ENCODE assay signal across 14 cellular contexts in the genomic region with DNA sequence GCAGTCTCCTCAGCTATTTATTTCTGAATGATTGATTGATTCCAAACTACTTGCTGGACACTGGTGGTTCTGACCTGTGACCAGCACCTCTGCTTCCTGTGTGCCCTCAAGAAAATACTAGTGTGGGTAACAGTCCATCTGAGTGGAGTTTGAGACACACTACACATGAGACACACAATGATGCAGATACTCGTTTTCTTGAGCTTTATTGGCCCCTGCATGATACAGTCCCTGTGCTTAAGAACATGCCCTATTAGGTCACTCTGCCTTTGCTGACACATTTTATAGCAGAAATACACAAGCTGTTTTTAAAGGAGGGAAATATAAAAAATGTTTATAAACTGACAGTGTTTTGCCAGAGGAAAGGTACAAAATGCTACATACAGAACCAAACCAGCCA.
DNase-seq lines count a peak whose midpoint lies in the region; ATAC-seq, FAIRE-seq and TF ChIP-seq lines count a peak whose summit lies in the region.
"Had no signal": no experiment of that assay in that cellular context is flagged by ENCODE, and none has a peak within 500 bp of the region (broad histone marks: within the 10 kb centered on the region; RNA-seq: fewer than 3 reads in every experiment).

No MANE protein-coding gene starts in this region.

- H3K9me3 ChIP-seq in right atrium auricular region, result no peaks in the 10 kb centered on the region
- no peaks in the 10 kb centered on the region for H3K9me3 ChIP-seq in GM12878 (replicated peaks; ENCODE audit: control insufficient read depth, insufficient read depth, low read length)
- no peaks in the 10 kb centered on the region for H3K9me3 ChIP-seq in mesodermal cell (ENCODE audit: control insufficient read depth, low read length)
- no peaks in the 10 kb centered on the region for H3K9me3 ChIP-seq in uterus
- no peaks in the 10 kb centered on the region for H3K9me3 ChIP-seq in pancreas

- H3K27ac ChIP-seq in right atrium auricular region, result peak overlapping the region; percentile 34 to 43
- H3K27ac ChIP-seq in GM12878 (ENCODE audit: control insufficient read depth, insufficient read depth), result no peak overlapping the region
- H3K27ac ChIP-seq in mesodermal cell (ENCODE audit: low read depth, low read length, severe bottlenecking), result peak overlapping the region; percentile 73
- H3K27ac ChIP-seq in uterus, result peak overlapping the region; percentile 79 to 80
- no peak overlapping the region for H3K27ac ChIP-seq in pancreas

- CTCF ChIA-PET in GM12878 (lab: Yijun Ruan, JAX), result interaction anchor here (0.6 to 2.7 kb wide), 5 partner anchors 203 to 594 kb away, joined by 3 to 14 read pairs (median 3); no protein-coding TSS in a partner anchor

- H3K4me1 ChIP-seq in right atrium auricular region (peaks cover 0 to 60% of the 10 kb centered on the region in 2 donors), GM12878 (ENCODE audit: control insufficient read depth, insufficient read depth, low read length) (peaks cover 6% of the 10 kb centered on the region), mesodermal cell (ENCODE audit: control insufficient read depth, insufficient read depth, low read length, poor library complexity, severe bottlenecking) (peaks cover 26% of the 10 kb centered on the region), uterus (peaks cover 14 to 15% of the 10 kb centered on the region in 2 donors), pancreas (no peaks in the 10 kb centered on the region)

- in situ Hi-C loops in GM12878 (cut with MboI) (no loop called here), G401 (cut with HindIII; ENCODE audit: low sequenced_read_pairs) (no loop called here)

- ATAC-seq in left cardiac atrium (no peak), GM12878 (no peak), pancreas (no peak)
- ATAC-seq: HCT116 had no signal

- intact Hi-C loops in left cardiac atrium (cut with DNase I), result loop anchor here in 1 of 2 donors (10.0 kb wide), 1 partner anchor 395 kb away; no protein-coding TSS in a partner anchor
- intact Hi-C loops in GM12878 (cut with micrococcal nuclease; ENCODE audit: unreplicated experiment), result no loop called here
- intact Hi-C loops in uterus (cut with DNase I; ENCODE audit: low total_unique reads), result no loop called here
- intact Hi-C loops in pancreas (cut with DNase I), result no loop called here

- H3K4me3 ChIP-seq in right atrium auricular region, result no peak overlapping the region
- H3K4me3 ChIP-seq in GM12878, result no peak overlapping the region
- no peak overlapping the region for H3K4me3 ChIP-seq in mesodermal cell (ENCODE audit: extremely low read depth, insufficient read depth, low read length, poor library complexity, severe bottlenecking)
- H3K4me3 ChIP-seq in uterus, result no peak overlapping the region
- H3K4me3 ChIP-seq in pancreas, result no peak overlapping the region

- no TSS peak for BruUV-seq in GM12878 (replicated peaks; lab: Mats Ljungman, UMichigan)

- POLR2A ChIA-PET in GM12878 (lab: Charles Lee), result interaction anchor here (0.6 kb wide), 1 partner anchor 65 kb away, joined by 5 read pairs; no protein-coding TSS in a partner anchor

- no peak for FAIRE-seq in GM12878 (lab: Jason Lieb, UNC)
- FAIRE-seq in pancreas (lab: Jason Lieb, UNC), result no peak

- H2AFZ ChIP-seq in GM12878 (ENCODE audit: control insufficient read depth, low read depth, low read length), result no peak overlapping the region

- TF ChIP-seq POLR2A in GM12878 (IDR thresholded peaks at IDR 0.05; ENCODE audit: low read depth, low read length), result 0 out of 2 replicates have a peak, but pooled peaks have one; percentile 1
- no peak for TF ChIP-seq POLR2A in uterus (IDR thresholded peaks at IDR 0.05)

- no peak for TF ChIP-seq RAD21 in GM12878 (IDR thresholded peaks at IDR 0.05; ENCODE audit: insufficient read depth, low read depth, low read length)

- no peak for DNase-seq in right atrium auricular region (ENCODE audit: low spot score)
- DNase-seq in left cardiac atrium, result no peak
- DNase-seq in GM12878 (ENCODE audit: low read depth, low spot score), result no peak
- DNase-seq in uterus, result no peak
- no peak for DNase-seq in G401 (ENCODE audit: low spot score)
- DNase-seq in NCI-H2196 (lab: John Stamatoyannopoulos, UW; ENCODE audit: unreplicated experiment), result no peak
- no peak for DNase-seq in pancreas
- DNase-seq: activated T-cell treated with anti-CD3 and anti-CD28 coated beads, Interleukin-2, amount 50 U/mL, for 48 hours; erythroblast; naive B cell; NCI-H1694; stimulated activated CD8-positive, alpha-beta memory T cell treated with anti-CD3 and anti-CD28 coated beads, Interleukin-4, amount 100 ng/mL, for 48 hours had no signal

- RAD21 ChIA-PET in GM12878 (lab: Charles Lee; ENCODE audit: unreplicated experiment), result interaction anchor here (0.6 to 1.9 kb wide), 3 partner anchors 11 to 204 kb away, joined by 3 to 8 read pairs (median 3); no protein-coding TSS in a partner anchor

- H3K36me3 ChIP-seq in right atrium auricular region (peaks cover 29% of the 10 kb centered on the region), GM12878 (ENCODE audit: control insufficient read depth in 2 of 2, insufficient read depth in 2 of 2, low read length in 1 of 2) (peaks cover 8 to 25% of the 10 kb centered on the region in 2 experiments), mesodermal cell (ENCODE audit: control insufficient read depth, insufficient read depth, low read length) (peaks cover 73% of the 10 kb centered on the region), uterus (no peaks in the 10 kb centered on the region), pancreas (peaks cover 3 to 26% (median 3%) of the 10 kb centered on the region in 3 donors)

- H4K20me1 ChIP-seq in GM12878 (ENCODE audit: control insufficient read depth, insufficient read depth), result no peaks in the 10 kb centered on the region

- no peak for TF ChIP-seq CTCF in right atrium auricular region (IDR thresholded peaks at IDR 0.05)
- no peak for TF ChIP-seq CTCF in GM12878 (IDR thresholded peaks at IDR 0.05 in 2 of 3, conservative IDR thresholded peaks at IDR 0.05 in 1 of 3; ENCODE audit: control insufficient read depth in 2 of 3, extremely low read depth in 1 of 3, insufficient read depth in 1 of 3, low read depth in 3 of 3, low read length in 3 of 3)
- TF ChIP-seq CTCF in uterus (IDR thresholded peaks at IDR 0.05), result no peak
- TF ChIP-seq CTCF in pancreas (IDR thresholded peaks at IDR 0.05), result no peak

- SMC1A ChIA-PET in GM12878 (lab: Charles Lee; ENCODE audit: uncharacterized antibody, unreplicated experiment), result interaction anchor here (1.1 to 1.7 kb wide), 4 partner anchors 17 to 221 kb away, joined by 3 to 6 read pairs (median 4); no protein-coding TSS in a partner anchor

- H3K27me3 ChIP-seq in right atrium auricular region (no peaks in the 10 kb centered on the region), GM12878 (replicated peaks in 1 of 2; ENCODE audit: control insufficient read depth in 2 of 2, insufficient read depth in 2 of 2, low read length in 1 of 2) (no peaks in the 10 kb centered on the region), uterus (no peaks in the 10 kb centered on the region), pancreas (no peaks in the 10 kb centered on the region)

- no peak for TF ChIP-seq EP300 in GM12878 (IDR thresholded peaks at IDR 0.05; ENCODE audit: borderline replicate concordance in 1 of 2, control insufficient read depth in 1 of 2, low read depth in 2 of 2, low read length in 2 of 2)

- no peak overlapping the region for H3K9ac ChIP-seq in GM12878 (ENCODE audit: control insufficient read depth, insufficient read depth, low read length)

- no peaks in the 10 kb centered on the region for H3K79me2 ChIP-seq in GM12878 (ENCODE audit: control insufficient read depth, insufficient read depth, low read length)

- no peak overlapping the region for H3K4me2 ChIP-seq in GM12878 (ENCODE audit: control insufficient read depth, insufficient read depth)

- WGBS in GM12878 (ENCODE audit: insufficient coverage, insufficient replicate concordance, low lambda C conversion rate, missing lambda C conversion rate), result 57% methylated on average over 1 of the region's 1 CpG
- WGBS in mesodermal cell (ENCODE audit: insufficient coverage in 2 of 2), 2 experiments, result 75% methylated on average over 1 of the region's 1 CpG; no CpG with 5 or more reads in 1 of the 2 experiments
- WGBS in pancreas, 2 donors, result 48 to 49% methylated on average over 1 of the region's 1 CpG

TF ChIP-seq in GM12878, 131 proteins besides CTCF, POLR2A, EP300 and RAD21 (continues in another document):
- no peak for TF ChIP-seq MYB (IDR thresholded peaks at IDR 0.05; ENCODE audit: borderline replicate concordance, low read depth, low read length)
- no peak for TF ChIP-seq RFX5 (IDR thresholded peaks at IDR 0.05; ENCODE audit: low read depth, low read length)
- TF ChIP-seq ZNF207 (IDR thresholded peaks at IDR 0.05; ENCODE audit: borderline replicate concordance), result no peak
- no peak for TF ChIP-seq ZNF384 (IDR thresholded peaks at IDR 0.05; ENCODE audit: borderline replicate concordance, low read depth, low read length)
- TF ChIP-seq, protein P1, sequence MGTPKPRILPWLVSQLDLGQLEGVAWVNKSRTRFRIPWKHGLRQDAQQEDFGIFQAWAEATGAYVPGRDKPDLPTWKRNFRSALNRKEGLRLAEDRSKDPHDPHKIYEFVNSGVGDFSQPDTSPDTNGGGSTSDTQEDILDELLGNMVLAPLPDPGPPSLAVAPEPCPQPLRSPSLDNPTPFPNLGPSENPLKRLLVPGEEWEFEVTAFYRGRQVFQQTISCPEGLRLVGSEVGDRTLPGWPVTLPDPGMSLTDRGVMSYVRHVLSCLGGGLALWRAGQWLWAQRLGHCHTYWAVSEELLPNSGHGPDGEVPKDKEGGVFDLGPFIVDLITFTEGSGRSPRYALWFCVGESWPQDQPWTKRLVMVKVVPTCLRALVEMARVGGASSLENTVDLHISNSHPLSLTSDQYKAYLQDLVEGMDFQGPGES (IDR thresholded peaks at IDR 0.05), result no peak
- TF ChIP-seq ZZZ3 (IDR thresholded peaks at IDR 0.05; ENCODE audit: control insufficient read depth, insufficient read length, low read depth), result no peak
- TF ChIP-seq TCF12 (IDR thresholded peaks at IDR 0.05; ENCODE audit: low read depth, low read length), result no peak
- TF ChIP-seq SPI1 (IDR thresholded peaks at IDR 0.05; ENCODE audit: borderline replicate concordance, insufficient read depth, low read depth, low read length), result no peak
- TF ChIP-seq, protein P2, sequence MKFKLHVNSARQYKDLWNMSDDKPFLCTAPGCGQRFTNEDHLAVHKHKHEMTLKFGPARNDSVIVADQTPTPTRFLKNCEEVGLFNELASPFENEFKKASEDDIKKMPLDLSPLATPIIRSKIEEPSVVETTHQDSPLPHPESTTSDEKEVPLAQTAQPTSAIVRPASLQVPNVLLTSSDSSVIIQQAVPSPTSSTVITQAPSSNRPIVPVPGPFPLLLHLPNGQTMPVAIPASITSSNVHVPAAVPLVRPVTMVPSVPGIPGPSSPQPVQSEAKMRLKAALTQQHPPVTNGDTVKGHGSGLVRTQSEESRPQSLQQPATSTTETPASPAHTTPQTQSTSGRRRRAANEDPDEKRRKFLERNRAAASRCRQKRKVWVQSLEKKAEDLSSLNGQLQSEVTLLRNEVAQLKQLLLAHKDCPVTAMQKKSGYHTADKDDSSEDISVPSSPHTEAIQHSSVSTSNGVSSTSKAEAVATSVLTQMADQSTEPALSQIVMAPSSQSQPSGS (IDR thresholded peaks at IDR 0.05; ENCODE audit: low read length), result no peak
- TF ChIP-seq NFXL1 (IDR thresholded peaks at IDR 0.05; ENCODE audit: borderline replicate concordance), result no peak

Comparison
In these comparisons a context has a peak if more than half of its experiments do, and no peak if none do; other contexts are left out.
1. H3K27ac ChIP-seq: peak in right atrium auricular region (2 of 2), mesodermal cell (single experiment) and uterus (2 of 2); none in GM12878 (single experiment) and pancreas (0 of 4).